13 cellular contexts compared by ENCODE assay signal in genomic region chr7:100079024-100079560, GRCh38. TPM values are rescaled to one million over a fixed set of nuclear protein-coding genes. Genes with fewer than 3 reads are reported as not detected.
A peak's percentile ranks its signal among the peaks of the same experiment; 100 is the strongest.
DNase-seq lines count a peak whose midpoint lies in the region; ATAC-seq and TF ChIP-seq lines count a peak whose summit lies in the region.
"Had no signal": no experiment of that assay in that cellular context is flagged by ENCODE, and none has a peak within 500 bp of the region (broad histone marks: within the 10 kb centered on the region; RNA-seq: fewer than 3 reads in every experiment).

No MANE protein-coding gene starts in this region.

- intact Hi-C loops in stomach (cut with DNase I; ENCODE audit: low total_unique reads) = no loop called here

- H3K36me3 ChIP-seq in GM23338 (ENCODE audit: insufficient read depth) (peaks cover 58% of the 10 kb centered on the region), muscle layer of duodenum (ENCODE audit: control insufficient read depth in 1 of 2, insufficient read depth in 2 of 2, low read length in 2 of 2) (peaks cover 27 to 41% of the 10 kb centered on the region in 2 donors), stomach (peaks cover 32 to 56% (median 55%) of the 10 kb centered on the region in 4 donors)

- peak; percentile 86 for DNase-seq in Ammon's horn (ENCODE audit: low spot score)
- no peak for DNase-seq in GM23338 (ENCODE audit: low spot score)
- DNase-seq in caudate nucleus (lab: John Stamatoyannopoulos, UW) = peak in 43 of 61 donors; percentile 1 to 81 (median 29)
- DNase-seq in stomach = no peak
- no peak for DNase-seq in G401 (ENCODE audit: low spot score)
- DNase-seq in NK-92 (lab: John Stamatoyannopoulos, UW; ENCODE audit: unreplicated experiment) = no peak
- DNase-seq: Karpas-422, OCI-M1, T-helper 9 cell had no signal

- peaks cover 39% of the 10 kb centered on the region for H3K9me3 Mint-ChIP-seq in GM23338

- peak overlapping the region; percentile 41 for H3K4me3 Mint-ChIP-seq in GM23338

- peaks cover 62% of the 10 kb centered on the region for H3K79me2 ChIP-seq in GM23338 (replicated peaks; ENCODE audit: insufficient read depth)

- H2AFZ ChIP-seq in GM23338 = no peak overlapping the region

- H3K4me2 ChIP-seq in GM23338 = peak overlapping the region; percentile 89; the same call in 1 of the 2 replicates

- H3K9me2 ChIP-seq in GM23338 (ENCODE audit: insufficient read depth) = no peaks in the 10 kb centered on the region

- TF ChIP-seq CTCF in GM23338 (conservative IDR thresholded peaks at IDR 0.05; ENCODE audit: low read depth in 2 of 2) (no peak), stomach (IDR thresholded peaks at IDR 0.05) (no peak)

- H3K4me3 ChIP-seq in GM23338 = peak overlapping the region; percentile 94; the same call in 1 of the 2 replicates
- no peak overlapping the region for H3K4me3 ChIP-seq in muscle layer of duodenum (ENCODE audit: low read depth in 1 of 2, low read length in 2 of 2)
- H3K4me3 ChIP-seq in stomach = peak overlapping the region in 1 of 4 donors; percentile 10

- TF ChIP-seq POLR2A in stomach (IDR thresholded peaks at IDR 0.05) = no peak

- no peak for ATAC-seq in GM23338
- no peak for ATAC-seq in GM18519 (IDR thresholded peaks at IDR 0.05; ENCODE audit: low FRiP score, unreplicated experiment)
- ATAC-seq: HCT116 had no signal

- peaks cover 23% of the 10 kb centered on the region for H4K20me1 ChIP-seq in GM23338 (replicated peaks; ENCODE audit: insufficient read depth)

- H3K4me1 Mint-ChIP-seq in GM23338 = peaks cover 19% of the 10 kb centered on the region

- H3K27ac ChIP-seq in GM23338 (ENCODE audit: low read depth) (no peak overlapping the region; the same call in 1 of the 2 replicates), caudate nucleus (ENCODE audit: low read depth, low read length) (peak overlapping the region; percentile 46), muscle layer of duodenum (ENCODE audit: low read length) (peak overlapping the region; percentile 35), stomach (no peak overlapping the region)
- H3K27ac ChIP-seq: C4-2B had no signal

- H3K4me1 ChIP-seq in GM23338 (ENCODE audit: insufficient read depth) (peaks cover 15% of the 10 kb centered on the region), muscle layer of duodenum (ENCODE audit: control insufficient read depth in 1 of 2, insufficient read depth in 2 of 2, low read length in 2 of 2) (peaks cover 0 to 30% of the 10 kb centered on the region in 2 donors), stomach (peaks cover 29 to 51% (median 41%) of the 10 kb centered on the region in 4 donors)

- 41 to 66% (median 57%) methylated on average over 7 of the region's 7 CpGs for WGBS in stomach, 5 donors

- peaks cover 21% of the 10 kb centered on the region for H3K27me3 Mint-ChIP-seq in GM23338 (ENCODE audit: insufficient read depth, low read depth, poor library complexity)

- H3K27ac Mint-ChIP-seq in GM23338 = no peak overlapping the region

- H3K27me3 ChIP-seq in GM23338 (ENCODE audit: insufficient read depth) = no peaks in the 10 kb centered on the region
- H3K27me3 ChIP-seq in muscle layer of duodenum (ENCODE audit: low read depth, low read length) = no peaks in the 10 kb centered on the region
- no peaks in the 10 kb centered on the region for H3K27me3 ChIP-seq in stomach

- peaks cover 69% of the 10 kb centered on the region for H3K36me3 Mint-ChIP-seq in GM23338 (ENCODE audit: low read depth)

- TF ChIP-seq EP300 in stomach (IDR thresholded peaks at IDR 0.05) = no peak

- peaks cover 25% of the 10 kb centered on the region for H3F3A ChIP-seq in GM23338 (replicated peaks; ENCODE audit: low read depth)

- H3K9me3 ChIP-seq in muscle layer of duodenum (ENCODE audit: control insufficient read depth in 1 of 2, low read length in 2 of 2) (no peaks in the 10 kb centered on the region), stomach (no peaks in the 10 kb centered on the region)

- in situ Hi-C loops in G401 (cut with HindIII; ENCODE audit: low sequenced_read_pairs) = no loop called here

TF ChIP-seq in GM23338, 12 proteins besides CTCF, POLR2A, EP300 and RAD21:
- TF ChIP-seq EZH2phosphoT487 (IDR thresholded peaks at IDR 0.05; ENCODE audit: unreplicated experiment) (no peak), CREB1 (CRISPR knock-in tag; IDR thresholded peaks at IDR 0.05; ENCODE audit: low read depth) (no peak), EZH2 (IDR thresholded peaks at IDR 0.05; ENCODE audit: low read depth, unreplicated experiment) (no peak)

RNA-seq across cellular contexts. Expression of gene ZNF3, which starts 2.4 kb away (rescaled TPM):
- total RNA-seq in GM23338 (2014; rRNA removed; shearing (Covaris generic)) = 40.8 and 48.9 TPM in 2 replicates
- 22.6 and 23.4 TPM in 2 replicates for polyA plus RNA-seq in GM23338 (2016; fragmentation: Nextera tagmentation; extraction: Ambion mirVana)
- 10 to 100 TPM; 15.2 to 42.0 (median 37.8) TPM for total RNA-seq in stomach
- polyA plus RNA-seq in stomach = 10 to 100 TPM; 12.4 to 19.6 (median 13.5) TPM
- total RNA-seq in G401 (2014; rRNA removed; shearing (Covaris generic)) = 29.9 and 38.7 TPM in 2 replicates

RNA-seq across cellular contexts. Expression of gene COPS6, which starts 9.7 kb away (rescaled TPM):
- 89.8 and 104 TPM in 2 replicates for total RNA-seq in GM23338 (2014; rRNA removed; shearing (Covaris generic))
- polyA plus RNA-seq in GM23338 (2016; fragmentation: Nextera tagmentation; extraction: Ambion mirVana) (191 and 198 TPM in 2 replicates), stomach (100 to 1,000 TPM in 2 of 3 donors, 10 to 100 TPM in 1; 90.0 to 125 (median 117) TPM)
- total RNA-seq in stomach = 100 to 1,000 TPM in 1 of 5 donors, 10 to 100 TPM in 4; 34.2 to 197 (median 87.5) TPM
- total RNA-seq in G401 (2014; rRNA removed; shearing (Covaris generic)) = 100 and 151 TPM in 2 replicates

RNA-seq across cellular contexts. Expression of gene MCM7, which starts 22.1 kb away (rescaled TPM):
- total RNA-seq in GM23338 (2014; rRNA removed; shearing (Covaris generic)) = 285 TPM in 2 replicates
- 140 and 144 TPM in 2 replicates for polyA plus RNA-seq in GM23338 (2016; fragmentation: Nextera tagmentation; extraction: Ambion mirVana)
- total RNA-seq in stomach = 100 to 1,000 TPM in 1 of 5 donors, 10 to 100 TPM in 4; 41.3 to 104 (median 88.9) TPM
- polyA plus RNA-seq in stomach = 10 to 100 TPM; 39.6 to 54.5 (median 46.4) TPM
- 356 and 361 TPM in 2 replicates for total RNA-seq in G401 (2014; rRNA removed; shearing (Covaris generic))

RNA-seq across cellular contexts. Expression of gene AP4M1, which starts 22.4 kb away (rescaled TPM):
- 12.2 and 13.3 TPM in 2 replicates for total RNA-seq in GM23338 (2014; rRNA removed; shearing (Covaris generic))
- polyA plus RNA-seq in GM23338 (2016; fragmentation: Nextera tagmentation; extraction: Ambion mirVana) = 9.5 and 14.4 TPM in 2 replicates
- total RNA-seq in stomach = 100 to 1,000 TPM in 1 of 5 donors, 10 to 100 TPM in 3, 1 to 10 TPM in 1; 8.4 to 103 (median 19.6) TPM
- polyA plus RNA-seq in stomach = 10 to 100 TPM; 14.7 to 24.3 (median 21.3) TPM
- total RNA-seq in G401 (2014; rRNA removed; shearing (Covaris generic)) = 19.7 and 34.3 TPM in 2 replicates

RNA-seq across cellular contexts. Expression of gene ZSCAN21, which starts 29.5 kb away (rescaled TPM):
- 21.8 and 24.8 TPM in 2 replicates for total RNA-seq in GM23338 (2014; rRNA removed; shearing (Covaris generic))
- polyA plus RNA-seq in GM23338 (2016; fragmentation: Nextera tagmentation; extraction: Ambion mirVana) (15.4 and 15.7 TPM in 2 replicates), stomach (1 to 10 TPM; 5.4 to 7.0 (median 6.8) TPM)
- total RNA-seq in stomach = 10 to 100 TPM in 4 of 5 donors, 1 to 10 TPM in 1; 6.4 to 48.4 (median 14.6) TPM
- 12.2 and 23.1 TPM in 2 replicates for total RNA-seq in G401 (2014; rRNA removed; shearing (Covaris generic))

Comparison
In these comparisons a context has a peak if more than half of its experiments do, and no peak if none do; other contexts are left out.
1. DNase-seq: peak in Ammon's horn (single experiment) and caudate nucleus (43 of 61); none in GM23338 (single experiment), stomach (single experiment), G401 (single experiment) and NK-92 (single experiment).
2. H3K27ac ChIP-seq: peak in caudate nucleus (single experiment) and muscle layer of duodenum (single experiment); none in GM23338 (single experiment) and stomach (0 of 5).